ENCODE assay signal across 23 cellular contexts in the genomic region with DNA sequence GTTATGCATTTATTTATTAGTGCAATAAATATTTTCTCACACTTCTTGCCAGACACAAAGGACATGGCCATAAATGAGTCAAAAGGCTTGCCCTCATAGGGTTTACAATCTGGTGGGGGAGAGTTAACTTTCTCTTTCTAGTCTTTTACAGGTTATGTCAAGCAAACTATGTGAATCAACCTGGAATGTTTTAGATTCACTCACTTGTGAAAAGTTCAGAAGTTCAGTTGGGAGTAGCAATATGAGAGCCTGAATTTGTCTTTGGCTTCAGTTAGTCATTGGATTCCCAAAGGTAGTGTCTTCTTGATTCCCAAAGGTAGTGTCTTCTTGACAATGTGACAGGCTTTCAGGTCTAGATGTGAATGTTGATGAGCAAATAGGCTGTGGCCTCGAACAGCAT.
A peak's percentile ranks its signal among the peaks of the same experiment; 100 is the strongest.
DNase-seq lines count a peak whose midpoint lies in the region; FAIRE-seq and TF ChIP-seq lines count a peak whose summit lies in the region.
"Had no signal": no experiment of that assay in that cellular context is flagged by ENCODE, and none has a peak within 500 bp of the region (broad histone marks: within the 10 kb centered on the region; RNA-seq: fewer than 3 reads in every experiment).

No MANE protein-coding gene starts in this region.

- no peaks in the 10 kb centered on the region for H3K36me3 ChIP-seq in neural progenitor cell
- H3K36me3 ChIP-seq: BE2C, BLaER1 had no signal

- no peak overlapping the region for H3K27ac ChIP-seq in neural progenitor cell
- H3K27ac ChIP-seq: BLaER1 had no signal

- TF ChIP-seq CTCF in epithelial cell of proximal tubule (conservative IDR thresholded peaks at IDR 0.05; ENCODE audit: low read depth, low read length), result no peak
- no peak for TF ChIP-seq CTCF in neural progenitor cell (IDR thresholded peaks at IDR 0.05)

- peaks cover 6% of the 10 kb centered on the region for H3K4me1 ChIP-seq in neural progenitor cell
- H3K4me1 ChIP-seq: BE2C, BLaER1, Caco-2 had no signal

- no peaks in the 10 kb centered on the region for H3K79me2 ChIP-seq in neural progenitor cell (ENCODE audit: low read depth)

- DNase-seq in epithelial cell of proximal tubule (ENCODE audit: low read depth) (peak; percentile 13), kidney glomerular epithelial cell (lab: John Stamatoyannopoulos, UW) (peak; percentile 7), renal cortical epithelial cell (ENCODE audit: low read depth) (peak; percentile 53), neural progenitor cell (ENCODE audit: low spot score) (no peak), frontal cortex (ENCODE audit: low spot score in 2 of 2) (no peak)
- DNase-seq: 8988T; ACHN; BE2C; C1 segment of cervical spinal cord; Caco-2; Calu3; CD4-positive, alpha-beta memory T cell; CD4-positive, CD25-positive, alpha-beta regulatory T cell; CD8-positive, alpha-beta memory T cell; DMS79 treated with DMSO at 0.1 percent for 48 hours; GF-D8 had no signal

- H3K27me3 ChIP-seq in neural progenitor cell, result no peaks in the 10 kb centered on the region
- H3K27me3 ChIP-seq: BE2C, BLaER1 had no signal

- H3K27ac Mint-ChIP-seq in neural progenitor cell, result no peak overlapping the region
- H3K27ac Mint-ChIP-seq: CD14-positive monocyte; CD4-positive, alpha-beta memory T cell; CD4-positive, CD25-positive, alpha-beta regulatory T cell; CD8-positive, alpha-beta memory T cell had no signal

- H3K4me3 Mint-ChIP-seq in neural progenitor cell, result no peak overlapping the region
- H3K4me3 Mint-ChIP-seq: CD14-positive monocyte; CD4-positive, alpha-beta memory T cell; CD4-positive, CD25-positive, alpha-beta regulatory T cell; CD8-positive, alpha-beta memory T cell had no signal

- FAIRE-seq in frontal cortex (lab: Jason Lieb, UNC), result no peak
- FAIRE-seq: A204.1, D721Med, G401.6, GM12891, GM19239 had no signal

- H3K9ac ChIP-seq in neural progenitor cell, result no peak overlapping the region
- H3K9ac ChIP-seq: BLaER1 had no signal

- H3K4me3 ChIP-seq in epithelial cell of proximal tubule (ENCODE audit: low read depth, low read length), result no peak overlapping the region
- no peak overlapping the region for H3K4me3 ChIP-seq in neural progenitor cell
- H3K4me3 ChIP-seq: BLaER1 had no signal

- H3K9me3 ChIP-seq in neural progenitor cell (ENCODE audit: low read depth), result no peaks in the 10 kb centered on the region
- H3K9me3 ChIP-seq: BE2C, BLaER1, Caco-2 had no signal

- no peaks in the 10 kb centered on the region for H4K20me1 ChIP-seq in neural progenitor cell (ENCODE audit: low read depth)
- H4K20me1 ChIP-seq: BLaER1 had no signal

- H3K9me3 Mint-ChIP-seq in neural progenitor cell, result peaks cover 9% of the 10 kb centered on the region

- H2AFZ ChIP-seq in neural progenitor cell (replicated peaks), result no peak overlapping the region

- no peaks in the 10 kb centered on the region for H3K4me1 Mint-ChIP-seq in neural progenitor cell
- H3K4me1 Mint-ChIP-seq: CD14-positive monocyte; CD4-positive, alpha-beta memory T cell; CD4-positive, CD25-positive, alpha-beta regulatory T cell; CD8-positive, alpha-beta memory T cell had no signal

- H3F3A ChIP-seq in neural progenitor cell (ENCODE audit: low read depth), result no peaks in the 10 kb centered on the region

- H3K36me3 Mint-ChIP-seq in neural progenitor cell, result no peaks in the 10 kb centered on the region
- H3K36me3 Mint-ChIP-seq: CD14-positive monocyte; CD4-positive, alpha-beta memory T cell; CD4-positive, CD25-positive, alpha-beta regulatory T cell; CD8-positive, alpha-beta memory T cell had no signal

- H3K27me3 Mint-ChIP-seq in neural progenitor cell (ENCODE audit: insufficient read depth, low read depth), result no peaks in the 10 kb centered on the region
- H3K27me3 Mint-ChIP-seq: CD4-positive, alpha-beta memory T cell; CD4-positive, CD25-positive, alpha-beta regulatory T cell; CD8-positive, alpha-beta memory T cell had no signal

- H3K4me2 ChIP-seq in neural progenitor cell, result no peak overlapping the region
- H3K4me2 ChIP-seq: BLaER1 had no signal

Comparison
In these comparisons a context has a peak if more than half of its experiments do, and no peak if none do; other contexts are left out.
1. DNase-seq: peak in epithelial cell of proximal tubule (single experiment), kidney glomerular epithelial cell (single experiment) and renal cortical epithelial cell (single experiment); none in neural progenitor cell (single experiment) and frontal cortex (0 of 2).